In the genomic region with DNA sequence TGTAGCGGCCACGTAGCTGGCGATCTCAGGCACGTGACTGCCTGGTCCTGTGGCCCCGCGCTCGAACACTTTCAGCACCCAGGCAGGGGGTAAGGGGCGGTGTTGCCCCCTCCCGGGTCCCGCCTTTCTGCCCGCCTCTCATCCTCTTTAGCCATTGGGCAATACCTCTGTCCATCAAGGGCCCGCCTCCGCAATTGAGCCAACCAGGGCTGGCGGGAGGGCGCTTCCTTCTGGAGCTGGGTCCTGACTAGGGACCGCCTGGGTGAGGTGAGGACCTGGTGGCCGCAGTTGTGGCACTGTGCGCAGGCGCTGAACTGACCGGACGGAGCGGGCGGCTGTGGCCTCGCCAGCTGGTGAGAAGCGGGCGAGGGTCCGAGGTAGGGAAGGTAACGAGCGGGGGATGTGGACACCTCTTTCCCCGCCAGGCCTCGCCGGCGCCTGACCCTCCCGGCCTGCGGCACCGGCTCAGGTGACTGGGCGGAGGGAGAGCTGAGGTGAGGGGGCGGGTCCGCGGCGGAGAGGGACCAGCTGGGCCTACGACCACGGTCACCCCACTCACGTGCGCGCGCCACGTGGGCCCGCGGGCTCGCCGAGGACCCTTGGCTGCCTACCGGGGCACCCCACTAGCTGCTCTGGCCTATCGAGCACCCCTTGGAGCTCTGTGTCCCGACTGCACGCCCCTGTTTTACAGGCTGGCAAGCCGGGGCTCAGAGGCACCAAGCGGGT, we compare ENCODE assay signal across 1 cellular context.
TF ChIP-seq lines count a peak whose summit lies in the region.

A gene with protein sequence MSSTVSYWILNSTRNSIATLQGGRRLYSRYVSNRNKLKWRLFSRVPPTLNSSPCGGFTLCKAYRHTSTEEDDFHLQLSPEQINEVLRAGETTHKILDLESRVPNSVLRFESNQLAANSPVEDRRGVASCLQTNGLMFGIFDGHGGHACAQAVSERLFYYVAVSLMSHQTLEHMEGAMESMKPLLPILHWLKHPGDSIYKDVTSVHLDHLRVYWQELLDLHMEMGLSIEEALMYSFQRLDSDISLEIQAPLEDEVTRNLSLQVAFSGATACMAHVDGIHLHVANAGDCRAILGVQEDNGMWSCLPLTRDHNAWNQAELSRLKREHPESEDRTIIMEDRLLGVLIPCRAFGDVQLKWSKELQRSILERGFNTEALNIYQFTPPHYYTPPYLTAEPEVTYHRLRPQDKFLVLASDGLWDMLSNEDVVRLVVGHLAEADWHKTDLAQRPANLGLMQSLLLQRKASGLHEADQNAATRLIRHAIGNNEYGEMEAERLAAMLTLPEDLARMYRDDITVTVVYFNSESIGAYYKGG (plus strand): TSS at position 228 of the 726 bp plus-strand sequence. CDS start 3,770 bp downstream, outside the sequence.

TF ChIP-seq in HepG2, 621 proteins besides CTCF, POLR2A, EP300 and RAD21 (continued from another document and continues in another):
- TF ChIP-seq, protein P1, sequence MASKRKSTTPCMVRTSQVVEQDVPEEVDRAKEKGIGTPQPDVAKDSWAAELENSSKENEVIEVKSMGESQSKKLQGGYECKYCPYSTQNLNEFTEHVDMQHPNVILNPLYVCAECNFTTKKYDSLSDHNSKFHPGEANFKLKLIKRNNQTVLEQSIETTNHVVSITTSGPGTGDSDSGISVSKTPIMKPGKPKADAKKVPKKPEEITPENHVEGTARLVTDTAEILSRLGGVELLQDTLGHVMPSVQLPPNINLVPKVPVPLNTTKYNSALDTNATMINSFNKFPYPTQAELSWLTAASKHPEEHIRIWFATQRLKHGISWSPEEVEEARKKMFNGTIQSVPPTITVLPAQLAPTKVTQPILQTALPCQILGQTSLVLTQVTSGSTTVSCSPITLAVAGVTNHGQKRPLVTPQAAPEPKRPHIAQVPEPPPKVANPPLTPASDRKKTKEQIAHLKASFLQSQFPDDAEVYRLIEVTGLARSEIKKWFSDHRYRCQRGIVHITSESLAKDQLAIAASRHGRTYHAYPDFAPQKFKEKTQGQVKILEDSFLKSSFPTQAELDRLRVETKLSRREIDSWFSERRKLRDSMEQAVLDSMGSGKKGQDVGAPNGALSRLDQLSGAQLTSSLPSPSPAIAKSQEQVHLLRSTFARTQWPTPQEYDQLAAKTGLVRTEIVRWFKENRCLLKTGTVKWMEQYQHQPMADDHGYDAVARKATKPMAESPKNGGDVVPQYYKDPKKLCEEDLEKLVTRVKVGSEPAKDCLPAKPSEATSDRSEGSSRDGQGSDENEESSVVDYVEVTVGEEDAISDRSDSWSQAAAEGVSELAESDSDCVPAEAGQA (IDR thresholded peaks at IDR 0.05; ENCODE audit: low read depth), result no peak; the same call in 1 of the 2 replicates
- TF ChIP-seq, protein P1 (CRISPR knock-in tag; IDR thresholded peaks at IDR 0.05; ENCODE audit: borderline replicate concordance), result peak; percentile 77; the same call in 1 of the 2 replicates
- no peak for TF ChIP-seq ZNF3 (CRISPR knock-in tag; IDR thresholded peaks at IDR 0.05)
- TF ChIP-seq HNF4A (CRISPR knock-in tag; IDR thresholded peaks at IDR 0.05), result 0 out of 2 replicates have a peak, but pooled peaks have one; percentile 30
- TF ChIP-seq NONO (IDR thresholded peaks at IDR 0.05), result no peak
- peak; percentile 77 for TF ChIP-seq NONO (CRISPR knock-in tag; conservative IDR thresholded peaks at IDR 0.05)
- TF ChIP-seq HOXA9 (CRISPR knock-in tag; IDR thresholded peaks at IDR 0.05; ENCODE audit: borderline replicate concordance), result peak; percentile 81; the same call in 1 of the 2 replicates
- TF ChIP-seq, protein P2, sequence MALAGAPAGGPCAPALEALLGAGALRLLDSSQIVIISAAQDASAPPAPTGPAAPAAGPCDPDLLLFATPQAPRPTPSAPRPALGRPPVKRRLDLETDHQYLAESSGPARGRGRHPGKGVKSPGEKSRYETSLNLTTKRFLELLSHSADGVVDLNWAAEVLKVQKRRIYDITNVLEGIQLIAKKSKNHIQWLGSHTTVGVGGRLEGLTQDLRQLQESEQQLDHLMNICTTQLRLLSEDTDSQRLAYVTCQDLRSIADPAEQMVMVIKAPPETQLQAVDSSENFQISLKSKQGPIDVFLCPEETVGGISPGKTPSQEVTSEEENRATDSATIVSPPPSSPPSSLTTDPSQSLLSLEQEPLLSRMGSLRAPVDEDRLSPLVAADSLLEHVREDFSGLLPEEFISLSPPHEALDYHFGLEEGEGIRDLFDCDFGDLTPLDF (CRISPR knock-in tag; IDR thresholded peaks at IDR 0.05), result peak; percentile 96
- TF ChIP-seq, protein P3, sequence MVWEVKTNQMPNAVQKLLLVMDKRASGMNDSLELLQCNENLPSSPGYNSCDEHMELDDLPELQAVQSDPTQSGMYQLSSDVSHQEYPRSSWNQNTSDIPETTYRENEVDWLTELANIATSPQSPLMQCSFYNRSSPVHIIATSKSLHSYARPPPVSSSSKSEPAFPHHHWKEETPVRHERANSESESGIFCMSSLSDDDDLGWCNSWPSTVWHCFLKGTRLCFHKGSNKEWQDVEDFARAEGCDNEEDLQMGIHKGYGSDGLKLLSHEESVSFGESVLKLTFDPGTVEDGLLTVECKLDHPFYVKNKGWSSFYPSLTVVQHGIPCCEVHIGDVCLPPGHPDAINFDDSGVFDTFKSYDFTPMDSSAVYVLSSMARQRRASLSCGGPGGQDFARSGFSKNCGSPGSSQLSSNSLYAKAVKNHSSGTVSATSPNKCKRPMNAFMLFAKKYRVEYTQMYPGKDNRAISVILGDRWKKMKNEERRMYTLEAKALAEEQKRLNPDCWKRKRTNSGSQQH (CRISPR knock-in tag; IDR thresholded peaks at IDR 0.05; ENCODE audit: low read depth), result peak; percentile 69; the same call in 1 of the 2 replicates
- TF ChIP-seq, protein P4, sequence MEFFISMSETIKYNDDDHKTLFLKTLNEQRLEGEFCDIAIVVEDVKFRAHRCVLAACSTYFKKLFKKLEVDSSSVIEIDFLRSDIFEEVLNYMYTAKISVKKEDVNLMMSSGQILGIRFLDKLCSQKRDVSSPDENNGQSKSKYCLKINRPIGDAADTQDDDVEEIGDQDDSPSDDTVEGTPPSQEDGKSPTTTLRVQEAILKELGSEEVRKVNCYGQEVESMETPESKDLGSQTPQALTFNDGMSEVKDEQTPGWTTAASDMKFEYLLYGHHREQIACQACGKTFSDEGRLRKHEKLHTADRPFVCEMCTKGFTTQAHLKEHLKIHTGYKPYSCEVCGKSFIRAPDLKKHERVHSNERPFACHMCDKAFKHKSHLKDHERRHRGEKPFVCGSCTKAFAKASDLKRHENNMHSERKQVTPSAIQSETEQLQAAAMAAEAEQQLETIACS (CRISPR knock-in tag; IDR thresholded peaks at IDR 0.05), result peak; percentile 71
- TF ChIP-seq, protein P5, sequence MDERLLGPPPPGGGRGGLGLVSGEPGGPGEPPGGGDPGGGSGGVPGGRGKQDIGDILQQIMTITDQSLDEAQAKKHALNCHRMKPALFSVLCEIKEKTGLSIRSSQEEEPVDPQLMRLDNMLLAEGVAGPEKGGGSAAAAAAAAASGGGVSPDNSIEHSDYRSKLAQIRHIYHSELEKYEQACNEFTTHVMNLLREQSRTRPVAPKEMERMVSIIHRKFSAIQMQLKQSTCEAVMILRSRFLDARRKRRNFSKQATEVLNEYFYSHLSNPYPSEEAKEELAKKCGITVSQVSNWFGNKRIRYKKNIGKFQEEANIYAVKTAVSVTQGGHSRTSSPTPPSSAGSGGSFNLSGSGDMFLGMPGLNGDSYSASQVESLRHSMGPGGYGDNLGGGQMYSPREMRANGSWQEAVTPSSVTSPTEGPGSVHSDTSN (CRISPR knock-in tag; IDR thresholded peaks at IDR 0.05), result peak; percentile 100
- peak; percentile 87 for TF ChIP-seq SALL1 (CRISPR knock-in tag; IDR thresholded peaks at IDR 0.05)
- TF ChIP-seq HDAC6 (IDR thresholded peaks at IDR 0.05; ENCODE audit: low read depth, low read length), result no peak
- no peak for TF ChIP-seq DPF2 (CRISPR knock-in tag; IDR thresholded peaks at IDR 0.05; ENCODE audit: borderline replicate concordance, low read depth)
- TF ChIP-seq, protein P6, sequence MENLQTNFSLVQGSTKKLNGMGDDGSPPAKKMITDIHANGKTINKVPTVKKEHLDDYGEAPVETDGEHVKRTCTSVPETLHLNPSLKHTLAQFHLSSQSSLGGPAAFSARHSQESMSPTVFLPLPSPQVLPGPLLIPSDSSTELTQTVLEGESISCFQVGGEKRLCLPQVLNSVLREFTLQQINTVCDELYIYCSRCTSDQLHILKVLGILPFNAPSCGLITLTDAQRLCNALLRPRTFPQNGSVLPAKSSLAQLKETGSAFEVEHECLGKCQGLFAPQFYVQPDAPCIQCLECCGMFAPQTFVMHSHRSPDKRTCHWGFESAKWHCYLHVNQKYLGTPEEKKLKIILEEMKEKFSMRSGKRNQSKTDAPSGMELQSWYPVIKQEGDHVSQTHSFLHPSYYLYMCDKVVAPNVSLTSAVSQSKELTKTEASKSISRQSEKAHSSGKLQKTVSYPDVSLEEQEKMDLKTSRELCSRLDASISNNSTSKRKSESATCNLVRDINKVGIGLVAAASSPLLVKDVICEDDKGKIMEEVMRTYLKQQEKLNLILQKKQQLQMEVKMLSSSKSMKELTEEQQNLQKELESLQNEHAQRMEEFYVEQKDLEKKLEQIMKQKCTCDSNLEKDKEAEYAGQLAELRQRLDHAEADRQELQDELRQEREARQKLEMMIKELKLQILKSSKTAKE (CRISPR knock-in tag; IDR thresholded peaks at IDR 0.05; ENCODE audit: borderline replicate concordance), result no peak
- no peak for TF ChIP-seq ZNF496 (CRISPR knock-in tag; IDR thresholded peaks at IDR 0.05; ENCODE audit: insufficient replicate concordance)
- TF ChIP-seq ZNF136 (CRISPR knock-in tag; IDR thresholded peaks at IDR 0.05; ENCODE audit: low read depth), result no peak; the same call in 1 of the 2 replicates
- TF ChIP-seq FOXK1 (CRISPR knock-in tag; IDR thresholded peaks at IDR 0.05; ENCODE audit: borderline replicate concordance, low read depth), result peak; percentile 51; the same call in 1 of the 2 replicates
- TF ChIP-seq MAZ (IDR thresholded peaks at IDR 0.05; ENCODE audit: borderline replicate concordance, low read depth, low read length), result peak; percentile 76
- TF ChIP-seq MAZ (CRISPR knock-in tag; IDR thresholded peaks at IDR 0.05; ENCODE audit: low read depth), result peak; percentile 70; the same call in 1 of the 2 replicates
- no peak for TF ChIP-seq IKZF1 (IDR thresholded peaks at IDR 0.05)
- TF ChIP-seq, protein P7, sequence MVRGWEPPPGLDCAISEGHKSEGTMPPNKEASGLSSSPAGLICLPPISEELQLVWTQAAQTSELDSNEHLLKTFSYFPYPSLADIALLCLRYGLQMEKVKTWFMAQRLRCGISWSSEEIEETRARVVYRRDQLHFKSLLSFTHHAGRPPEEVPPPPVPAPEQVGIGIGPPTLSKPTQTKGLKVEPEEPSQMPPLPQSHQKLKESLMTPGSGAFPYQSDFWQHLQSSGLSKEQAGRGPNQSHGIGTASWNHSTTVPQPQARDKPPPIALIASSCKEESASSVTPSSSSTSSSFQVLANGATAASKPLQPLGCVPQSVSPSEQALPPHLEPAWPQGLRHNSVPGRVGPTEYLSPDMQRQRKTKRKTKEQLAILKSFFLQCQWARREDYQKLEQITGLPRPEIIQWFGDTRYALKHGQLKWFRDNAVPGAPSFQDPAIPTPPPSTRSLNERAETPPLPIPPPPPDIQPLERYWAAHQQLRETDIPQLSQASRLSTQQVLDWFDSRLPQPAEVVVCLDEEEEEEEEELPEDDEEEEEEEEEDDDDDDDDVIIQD (CRISPR knock-in tag; IDR thresholded peaks at IDR 0.05; ENCODE audit: low read depth), result no peak
- TF ChIP-seq, protein P8, sequence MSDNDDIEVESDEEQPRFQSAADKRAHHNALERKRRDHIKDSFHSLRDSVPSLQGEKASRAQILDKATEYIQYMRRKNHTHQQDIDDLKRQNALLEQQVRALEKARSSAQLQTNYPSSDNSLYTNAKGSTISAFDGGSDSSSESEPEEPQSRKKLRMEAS (IDR thresholded peaks at IDR 0.05), result peak; percentile 97
- peak; percentile 57; the same call in 1 of the 2 replicates for TF ChIP-seq EED (CRISPR knock-in tag; IDR thresholded peaks at IDR 0.05)
- TF ChIP-seq AGO1 (IDR thresholded peaks at IDR 0.05; ENCODE audit: low read depth, low read length, poor library complexity, severe bottlenecking), result peak; percentile 32
- TF ChIP-seq, protein P9, sequence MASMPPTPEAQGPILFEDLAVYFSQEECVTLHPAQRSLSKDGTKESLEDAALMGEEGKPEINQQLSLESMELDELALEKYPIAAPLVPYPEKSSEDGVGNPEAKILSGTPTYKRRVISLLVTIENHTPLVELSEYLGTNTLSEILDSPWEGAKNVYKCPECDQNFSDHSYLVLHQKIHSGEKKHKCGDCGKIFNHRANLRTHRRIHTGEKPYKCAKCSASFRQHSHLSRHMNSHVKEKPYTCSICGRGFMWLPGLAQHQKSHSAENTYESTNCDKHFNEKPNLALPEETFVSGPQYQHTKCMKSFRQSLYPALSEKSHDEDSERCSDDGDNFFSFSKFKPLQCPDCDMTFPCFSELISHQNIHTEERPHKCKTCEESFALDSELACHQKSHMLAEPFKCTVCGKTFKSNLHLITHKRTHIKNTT (CRISPR knock-in tag; IDR thresholded peaks at IDR 0.05), result no peak
- peak; percentile 76 for TF ChIP-seq ZNF768 (CRISPR knock-in tag; IDR thresholded peaks at IDR 0.05)
- TF ChIP-seq, protein P10, sequence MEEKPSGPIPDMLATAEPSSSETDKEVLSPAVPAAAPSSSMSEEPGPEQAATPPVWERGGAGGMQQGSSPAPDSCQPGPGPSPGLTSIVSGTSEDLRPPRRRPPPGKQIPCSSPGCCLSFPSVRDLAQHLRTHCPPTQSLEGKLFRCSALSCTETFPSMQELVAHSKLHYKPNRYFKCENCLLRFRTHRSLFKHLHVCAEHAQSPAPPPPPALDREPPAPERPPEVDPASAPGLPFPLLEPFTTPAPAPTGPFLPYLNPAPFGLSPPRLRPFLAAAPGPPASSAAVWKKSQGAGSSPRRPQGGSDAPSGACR (CRISPR knock-in tag; IDR thresholded peaks at IDR 0.05), result peak; percentile 88; the same call in 1 of the 2 replicates
- TF ChIP-seq ZNF563 (CRISPR knock-in tag; IDR thresholded peaks at IDR 0.05), result peak; percentile 98; the same call in 1 of the 2 replicates
- no peak; the same call in 1 of the 2 replicates for TF ChIP-seq ZNF724P (CRISPR knock-in tag; IDR thresholded peaks at IDR 0.05; ENCODE audit: borderline replicate concordance)
- TF ChIP-seq REXO4 (CRISPR knock-in tag; IDR thresholded peaks at IDR 0.05; ENCODE audit: borderline replicate concordance), result no peak; the same call in 1 of the 2 replicates
- no peak for TF ChIP-seq SMARCE1 (IDR thresholded peaks at IDR 0.05; ENCODE audit: borderline replicate concordance)
- TF ChIP-seq CBX2 (IDR thresholded peaks at IDR 0.05; ENCODE audit: low read depth, low read length), result no peak
- TF ChIP-seq CBX2 (CRISPR knock-in tag; IDR thresholded peaks at IDR 0.05; ENCODE audit: low read depth), result no peak
